1 cellular context compared by ENCODE assay signal in the genomic region with DNA sequence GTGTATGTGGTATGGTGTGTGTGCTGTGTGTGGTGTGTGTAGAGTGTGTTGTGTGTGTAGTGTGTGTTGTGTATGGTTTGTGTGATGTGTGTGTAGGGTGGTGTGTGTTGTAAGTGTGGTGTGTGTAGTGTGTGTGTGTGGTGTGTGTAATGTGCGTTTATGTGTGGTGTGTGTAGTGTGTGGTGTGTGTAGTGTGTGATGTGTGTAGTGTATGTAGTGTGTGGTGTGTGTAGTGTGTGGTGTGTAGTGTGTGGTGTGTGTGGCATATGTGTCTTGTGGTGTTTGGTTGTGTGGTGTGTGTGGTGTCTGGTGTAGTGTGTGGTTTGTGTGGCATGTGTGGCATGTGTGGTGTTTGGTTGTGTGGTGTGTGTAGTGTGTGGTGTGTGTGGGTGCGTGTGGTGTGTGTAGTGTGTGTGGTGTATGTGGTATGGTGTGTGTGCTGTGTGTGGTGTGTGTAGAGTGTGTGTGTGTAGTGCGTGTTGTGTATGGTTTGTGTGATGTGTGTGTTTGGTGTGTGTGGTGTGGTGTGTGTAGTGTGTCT.
TF ChIP-seq lines count a peak whose summit lies in the region.

No MANE protein-coding gene starts in this region.

TF ChIP-seq in HepG2, 621 proteins besides CTCF, POLR2A, EP300 and RAD21 (continued from another document and continues in another):
- TF ChIP-seq, protein P1, sequence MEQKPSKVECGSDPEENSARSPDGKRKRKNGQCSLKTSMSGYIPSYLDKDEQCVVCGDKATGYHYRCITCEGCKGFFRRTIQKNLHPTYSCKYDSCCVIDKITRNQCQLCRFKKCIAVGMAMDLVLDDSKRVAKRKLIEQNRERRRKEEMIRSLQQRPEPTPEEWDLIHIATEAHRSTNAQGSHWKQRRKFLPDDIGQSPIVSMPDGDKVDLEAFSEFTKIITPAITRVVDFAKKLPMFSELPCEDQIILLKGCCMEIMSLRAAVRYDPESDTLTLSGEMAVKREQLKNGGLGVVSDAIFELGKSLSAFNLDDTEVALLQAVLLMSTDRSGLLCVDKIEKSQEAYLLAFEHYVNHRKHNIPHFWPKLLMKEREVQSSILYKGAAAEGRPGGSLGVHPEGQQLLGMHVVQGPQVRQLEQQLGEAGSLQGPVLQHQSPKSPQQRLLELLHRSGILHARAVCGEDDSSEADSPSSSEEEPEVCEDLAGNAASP (CRISPR knock-in tag; IDR thresholded peaks at IDR 0.05; ENCODE audit: borderline replicate concordance): no peak
- TF ChIP-seq SP5 (CRISPR knock-in tag; IDR thresholded peaks at IDR 0.05; ENCODE audit: borderline replicate concordance, low read depth) (no peak), KLF6 (CRISPR knock-in tag; IDR thresholded peaks at IDR 0.05) (no peak), YEATS2 (CRISPR knock-in tag; IDR thresholded peaks at IDR 0.05; ENCODE audit: borderline replicate concordance) (no peak), ZNF264 (CRISPR knock-in tag; IDR thresholded peaks at IDR 0.05) (no peak), ATF7 (IDR thresholded peaks at IDR 0.05) (peak; percentile 14; the same call in 1 of the 2 replicates), ATF7 (CRISPR knock-in tag; IDR thresholded peaks at IDR 0.05) (no peak), SATB2 (CRISPR knock-in tag; IDR thresholded peaks at IDR 0.05) (no peak), GTF2F1 (IDR thresholded peaks at IDR 0.05; ENCODE audit: low read length) (no peak), IKZF4 (CRISPR knock-in tag; IDR thresholded peaks at IDR 0.05; ENCODE audit: borderline replicate concordance, low read depth, not compliant biosample characterization) (no peak), ZSCAN12 (CRISPR knock-in tag; IDR thresholded peaks at IDR 0.05) (no peak), ZNF180 (CRISPR knock-in tag; IDR thresholded peaks at IDR 0.05; ENCODE audit: borderline replicate concordance, low read depth) (no peak), HES4 (CRISPR knock-in tag; IDR thresholded peaks at IDR 0.05; ENCODE audit: borderline replicate concordance) (no peak), HMG20B (CRISPR knock-in tag; conservative IDR thresholded peaks at IDR 0.05) (no peak), ZNF773 (CRISPR knock-in tag; IDR thresholded peaks at IDR 0.05; ENCODE audit: borderline replicate concordance) (no peak), LCORL (IDR thresholded peaks at IDR 0.05) (peak; percentile 19; the same call in 1 of the 2 replicates), LCORL (CRISPR knock-in tag; IDR thresholded peaks at IDR 0.05) (no peak), ZSCAN30 (CRISPR knock-in tag; IDR thresholded peaks at IDR 0.05) (no peak), REL (CRISPR knock-in tag; conservative IDR thresholded peaks at IDR 0.05) (no peak), RBM22 (optimal IDR thresholded peaks at IDR 0.05; ENCODE audit: low read length) (no peak), ZNF205 (CRISPR knock-in tag; IDR thresholded peaks at IDR 0.05) (no peak), CBX1 (IDR thresholded peaks at IDR 0.05; ENCODE audit: low read depth) (no peak), TRIM24 (CRISPR knock-in tag; IDR thresholded peaks at IDR 0.05) (no peak), GZF1 (CRISPR knock-in tag; IDR thresholded peaks at IDR 0.05) (no peak), MXD4 (CRISPR knock-in tag; IDR thresholded peaks at IDR 0.05) (no peak)
- TF ChIP-seq, protein P2, sequence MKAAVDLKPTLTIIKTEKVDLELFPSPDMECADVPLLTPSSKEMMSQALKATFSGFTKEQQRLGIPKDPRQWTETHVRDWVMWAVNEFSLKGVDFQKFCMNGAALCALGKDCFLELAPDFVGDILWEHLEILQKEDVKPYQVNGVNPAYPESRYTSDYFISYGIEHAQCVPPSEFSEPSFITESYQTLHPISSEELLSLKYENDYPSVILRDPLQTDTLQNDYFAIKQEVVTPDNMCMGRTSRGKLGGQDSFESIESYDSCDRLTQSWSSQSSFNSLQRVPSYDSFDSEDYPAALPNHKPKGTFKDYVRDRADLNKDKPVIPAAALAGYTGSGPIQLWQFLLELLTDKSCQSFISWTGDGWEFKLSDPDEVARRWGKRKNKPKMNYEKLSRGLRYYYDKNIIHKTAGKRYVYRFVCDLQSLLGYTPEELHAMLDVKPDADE (CRISPR knock-in tag; IDR thresholded peaks at IDR 0.05): no peak
- TF ChIP-seq, protein P3, sequence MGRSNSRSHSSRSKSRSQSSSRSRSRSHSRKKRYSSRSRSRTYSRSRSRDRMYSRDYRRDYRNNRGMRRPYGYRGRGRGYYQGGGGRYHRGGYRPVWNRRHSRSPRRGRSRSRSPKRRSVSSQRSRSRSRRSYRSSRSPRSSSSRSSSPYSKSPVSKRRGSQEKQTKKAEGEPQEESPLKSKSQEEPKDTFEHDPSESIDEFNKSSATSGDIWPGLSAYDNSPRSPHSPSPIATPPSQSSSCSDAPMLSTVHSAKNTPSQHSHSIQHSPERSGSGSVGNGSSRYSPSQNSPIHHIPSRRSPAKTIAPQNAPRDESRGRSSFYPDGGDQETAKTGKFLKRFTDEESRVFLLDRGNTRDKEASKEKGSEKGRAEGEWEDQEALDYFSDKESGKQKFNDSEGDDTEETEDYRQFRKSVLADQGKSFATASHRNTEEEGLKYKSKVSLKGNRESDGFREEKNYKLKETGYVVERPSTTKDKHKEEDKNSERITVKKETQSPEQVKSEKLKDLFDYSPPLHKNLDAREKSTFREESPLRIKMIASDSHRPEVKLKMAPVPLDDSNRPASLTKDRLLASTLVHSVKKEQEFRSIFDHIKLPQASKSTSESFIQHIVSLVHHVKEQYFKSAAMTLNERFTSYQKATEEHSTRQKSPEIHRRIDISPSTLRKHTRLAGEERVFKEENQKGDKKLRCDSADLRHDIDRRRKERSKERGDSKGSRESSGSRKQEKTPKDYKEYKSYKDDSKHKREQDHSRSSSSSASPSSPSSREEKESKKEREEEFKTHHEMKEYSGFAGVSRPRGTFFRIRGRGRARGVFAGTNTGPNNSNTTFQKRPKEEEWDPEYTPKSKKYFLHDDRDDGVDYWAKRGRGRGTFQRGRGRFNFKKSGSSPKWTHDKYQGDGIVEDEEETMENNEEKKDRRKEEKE (IDR thresholded peaks at IDR 0.05): no peak
- TF ChIP-seq, protein P4, sequence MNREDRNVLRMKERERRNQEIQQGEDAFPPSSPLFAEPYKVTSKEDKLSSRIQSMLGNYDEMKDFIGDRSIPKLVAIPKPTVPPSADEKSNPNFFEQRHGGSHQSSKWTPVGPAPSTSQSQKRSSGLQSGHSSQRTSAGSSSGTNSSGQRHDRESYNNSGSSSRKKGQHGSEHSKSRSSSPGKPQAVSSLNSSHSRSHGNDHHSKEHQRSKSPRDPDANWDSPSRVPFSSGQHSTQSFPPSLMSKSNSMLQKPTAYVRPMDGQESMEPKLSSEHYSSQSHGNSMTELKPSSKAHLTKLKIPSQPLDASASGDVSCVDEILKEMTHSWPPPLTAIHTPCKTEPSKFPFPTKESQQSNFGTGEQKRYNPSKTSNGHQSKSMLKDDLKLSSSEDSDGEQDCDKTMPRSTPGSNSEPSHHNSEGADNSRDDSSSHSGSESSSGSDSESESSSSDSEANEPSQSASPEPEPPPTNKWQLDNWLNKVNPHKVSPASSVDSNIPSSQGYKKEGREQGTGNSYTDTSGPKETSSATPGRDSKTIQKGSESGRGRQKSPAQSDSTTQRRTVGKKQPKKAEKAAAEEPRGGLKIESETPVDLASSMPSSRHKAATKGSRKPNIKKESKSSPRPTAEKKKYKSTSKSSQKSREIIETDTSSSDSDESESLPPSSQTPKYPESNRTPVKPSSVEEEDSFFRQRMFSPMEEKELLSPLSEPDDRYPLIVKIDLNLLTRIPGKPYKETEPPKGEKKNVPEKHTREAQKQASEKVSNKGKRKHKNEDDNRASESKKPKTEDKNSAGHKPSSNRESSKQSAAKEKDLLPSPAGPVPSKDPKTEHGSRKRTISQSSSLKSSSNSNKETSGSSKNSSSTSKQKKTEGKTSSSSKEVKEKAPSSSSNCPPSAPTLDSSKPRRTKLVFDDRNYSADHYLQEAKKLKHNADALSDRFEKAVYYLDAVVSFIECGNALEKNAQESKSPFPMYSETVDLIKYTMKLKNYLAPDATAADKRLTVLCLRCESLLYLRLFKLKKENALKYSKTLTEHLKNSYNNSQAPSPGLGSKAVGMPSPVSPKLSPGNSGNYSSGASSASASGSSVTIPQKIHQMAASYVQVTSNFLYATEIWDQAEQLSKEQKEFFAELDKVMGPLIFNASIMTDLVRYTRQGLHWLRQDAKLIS (CRISPR knock-in tag; IDR thresholded peaks at IDR 0.05): no peak
- TF ChIP-seq, protein P5, sequence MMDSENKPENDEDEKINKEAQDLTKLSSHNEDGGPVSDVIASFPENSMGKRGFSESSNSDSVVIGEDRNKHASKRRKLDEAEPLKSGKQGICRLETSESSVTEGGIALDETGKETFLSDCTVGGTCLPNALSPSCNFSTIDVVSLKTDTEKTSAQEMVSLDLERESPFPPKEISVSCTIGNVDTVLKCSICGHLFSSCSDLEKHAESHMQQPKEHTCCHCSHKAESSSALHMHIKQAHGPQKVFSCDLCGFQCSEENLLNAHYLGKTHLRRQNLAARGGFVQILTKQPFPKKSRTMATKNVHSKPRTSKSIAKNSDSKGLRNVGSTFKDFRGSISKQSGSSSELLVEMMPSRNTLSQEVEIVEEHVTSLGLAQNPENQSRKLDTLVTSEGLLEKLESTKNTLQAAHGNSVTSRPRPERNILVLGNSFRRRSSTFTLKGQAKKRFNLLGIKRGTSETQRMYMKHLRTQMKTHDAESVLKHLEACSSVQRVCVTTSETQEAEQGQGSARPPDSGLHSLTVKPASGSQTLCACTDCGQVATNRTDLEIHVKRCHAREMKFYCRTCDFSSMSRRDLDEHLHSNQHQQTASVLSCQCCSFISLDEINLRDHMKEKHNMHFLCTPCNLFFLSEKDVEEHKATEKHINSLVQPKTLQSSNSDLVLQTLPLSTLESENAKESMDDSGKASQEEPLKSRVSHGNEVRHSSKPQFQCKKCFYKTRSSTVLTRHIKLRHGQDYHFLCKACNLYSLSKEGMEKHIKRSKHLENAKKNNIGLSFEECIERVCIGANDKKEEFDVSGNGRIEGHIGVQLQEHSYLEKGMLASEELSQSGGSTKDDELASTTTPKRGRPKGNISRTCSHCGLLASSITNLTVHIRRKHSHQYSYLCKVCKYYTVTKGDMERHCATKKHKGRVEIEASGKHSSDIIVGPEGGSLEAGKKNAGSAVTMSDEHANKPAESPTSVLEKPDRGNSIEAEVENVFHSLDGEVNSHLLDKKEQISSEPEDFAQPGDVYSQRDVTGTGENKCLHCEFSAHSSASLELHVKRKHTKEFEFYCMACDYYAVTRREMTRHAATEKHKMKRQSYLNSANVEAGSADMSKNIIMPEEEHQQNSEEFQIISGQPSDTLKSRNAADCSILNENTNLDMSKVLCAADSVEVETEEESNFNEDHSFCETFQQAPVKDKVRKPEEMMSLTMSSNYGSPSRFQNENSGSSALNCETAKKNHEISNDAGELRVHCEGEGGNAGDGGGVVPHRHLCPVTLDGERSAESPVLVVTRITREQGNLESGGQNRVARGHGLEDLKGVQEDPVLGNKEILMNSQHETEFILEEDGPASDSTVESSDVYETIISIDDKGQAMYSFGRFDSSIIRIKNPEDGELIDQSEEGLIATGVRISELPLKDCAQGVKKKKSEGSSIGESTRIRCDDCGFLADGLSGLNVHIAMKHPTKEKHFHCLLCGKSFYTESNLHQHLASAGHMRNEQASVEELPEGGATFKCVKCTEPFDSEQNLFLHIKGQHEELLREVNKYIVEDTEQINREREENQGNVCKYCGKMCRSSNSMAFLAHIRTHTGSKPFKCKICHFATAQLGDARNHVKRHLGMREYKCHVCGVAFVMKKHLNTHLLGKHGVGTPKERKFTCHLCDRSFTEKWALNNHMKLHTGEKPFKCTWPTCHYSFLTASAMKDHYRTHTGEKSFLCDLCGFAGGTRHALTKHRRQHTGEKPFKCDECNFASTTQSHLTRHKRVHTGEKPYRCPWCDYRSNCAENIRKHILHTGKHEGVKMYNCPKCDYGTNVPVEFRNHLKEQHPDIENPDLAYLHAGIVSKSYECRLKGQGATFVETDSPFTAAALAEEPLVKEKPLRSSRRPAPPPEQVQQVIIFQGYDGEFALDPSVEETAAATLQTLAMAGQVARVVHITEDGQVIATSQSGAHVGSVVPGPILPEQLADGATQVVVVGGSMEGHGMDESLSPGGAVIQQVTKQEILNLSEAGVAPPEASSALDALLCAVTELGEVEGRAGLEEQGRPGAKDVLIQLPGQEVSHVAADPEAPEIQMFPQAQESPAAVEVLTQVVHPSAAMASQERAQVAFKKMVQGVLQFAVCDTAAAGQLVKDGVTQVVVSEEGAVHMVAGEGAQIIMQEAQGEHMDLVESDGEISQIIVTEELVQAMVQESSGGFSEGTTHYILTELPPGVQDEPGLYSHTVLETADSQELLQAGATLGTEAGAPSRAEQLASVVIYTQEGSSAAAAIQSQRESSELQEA (CRISPR knock-in tag; IDR thresholded peaks at IDR 0.05; ENCODE audit: not compliant biosample characterization): no peak
- TF ChIP-seq, protein P6, sequence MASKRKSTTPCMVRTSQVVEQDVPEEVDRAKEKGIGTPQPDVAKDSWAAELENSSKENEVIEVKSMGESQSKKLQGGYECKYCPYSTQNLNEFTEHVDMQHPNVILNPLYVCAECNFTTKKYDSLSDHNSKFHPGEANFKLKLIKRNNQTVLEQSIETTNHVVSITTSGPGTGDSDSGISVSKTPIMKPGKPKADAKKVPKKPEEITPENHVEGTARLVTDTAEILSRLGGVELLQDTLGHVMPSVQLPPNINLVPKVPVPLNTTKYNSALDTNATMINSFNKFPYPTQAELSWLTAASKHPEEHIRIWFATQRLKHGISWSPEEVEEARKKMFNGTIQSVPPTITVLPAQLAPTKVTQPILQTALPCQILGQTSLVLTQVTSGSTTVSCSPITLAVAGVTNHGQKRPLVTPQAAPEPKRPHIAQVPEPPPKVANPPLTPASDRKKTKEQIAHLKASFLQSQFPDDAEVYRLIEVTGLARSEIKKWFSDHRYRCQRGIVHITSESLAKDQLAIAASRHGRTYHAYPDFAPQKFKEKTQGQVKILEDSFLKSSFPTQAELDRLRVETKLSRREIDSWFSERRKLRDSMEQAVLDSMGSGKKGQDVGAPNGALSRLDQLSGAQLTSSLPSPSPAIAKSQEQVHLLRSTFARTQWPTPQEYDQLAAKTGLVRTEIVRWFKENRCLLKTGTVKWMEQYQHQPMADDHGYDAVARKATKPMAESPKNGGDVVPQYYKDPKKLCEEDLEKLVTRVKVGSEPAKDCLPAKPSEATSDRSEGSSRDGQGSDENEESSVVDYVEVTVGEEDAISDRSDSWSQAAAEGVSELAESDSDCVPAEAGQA (IDR thresholded peaks at IDR 0.05; ENCODE audit: low read depth): no peak
- TF ChIP-seq, protein P6 (CRISPR knock-in tag; IDR thresholded peaks at IDR 0.05; ENCODE audit: borderline replicate concordance): no peak
